ENCODE assay signal across 9 cellular contexts in the genomic region with DNA sequence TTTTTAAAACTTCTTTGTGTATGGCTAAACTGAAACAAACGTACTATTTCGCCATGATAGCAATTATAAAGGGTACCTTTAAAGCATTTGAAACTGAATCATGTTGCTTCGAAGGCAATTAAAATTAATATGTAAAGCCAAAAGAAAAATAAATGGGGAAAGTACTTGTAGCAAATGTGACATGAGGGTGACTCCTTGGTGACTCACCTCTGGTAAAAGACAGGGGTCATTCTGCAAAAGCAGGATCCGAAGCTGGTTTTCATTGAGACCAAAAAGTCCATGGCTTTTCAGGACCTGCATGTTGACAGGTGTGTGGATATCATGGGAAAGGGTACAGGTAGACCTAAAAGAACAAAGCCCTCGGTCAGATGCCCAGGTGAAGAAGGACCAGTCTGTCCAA. TPM values are rescaled to one million over a fixed set of nuclear protein-coding genes. Genes with fewer than 3 reads are reported as not detected.
DNase-seq lines count a peak whose midpoint lies in the region; ATAC-seq and TF ChIP-seq lines count a peak whose summit lies in the region.
"Had no signal": no experiment of that assay in that cellular context is flagged by ENCODE, and none has a peak within 500 bp of the region (broad histone marks: within the 10 kb centered on the region; RNA-seq: fewer than 3 reads in every experiment).

No MANE protein-coding gene starts in this region.

- no peak for TF ChIP-seq CTCF in testis (IDR thresholded peaks at IDR 0.05)

- intact Hi-C loops in activated CD4-positive, alpha-beta T cell treated with anti-CD3 and anti-CD28 coated beads for 36 hours (cut with DNase I, micrococcal nuclease), result no loop called here
- intact Hi-C loops in testis (cut with DNase I; ENCODE audit: low total_unique reads), result no loop called here

- H3K36me3 Mint-ChIP-seq in activated CD4-positive, alpha-beta T cell treated with anti-CD3 and anti-CD28 coated beads for 36 hours (ENCODE audit: low read depth), result peaks cover 36% of the 10 kb centered on the region

- no peaks in the 10 kb centered on the region for H3K27me3 Mint-ChIP-seq in activated CD4-positive, alpha-beta T cell treated with anti-CD3 and anti-CD28 coated beads for 36 hours

- H3K4me3 ChIP-seq in skeletal muscle cell (ENCODE audit: low read depth, low read length), result peak overlapping the region; percentile 84
- peak overlapping the region in 1 of 2 donors; percentile 72 for H3K4me3 ChIP-seq in testis

- H3K9me3 Mint-ChIP-seq in activated CD4-positive, alpha-beta T cell treated with anti-CD3 and anti-CD28 coated beads for 36 hours (ENCODE audit: low read depth), result no peaks in the 10 kb centered on the region

- H3K36me3 ChIP-seq in testis (ENCODE audit: low read depth, missing control alignments), result no peaks in the 10 kb centered on the region

- no peaks in the 10 kb centered on the region for H3K27me3 ChIP-seq in testis

- no peak overlapping the region for H3K27ac ChIP-seq in testis

- POLR2A ChIA-PET in activated CD4-positive, alpha-beta T cell treated with anti-CD3 and anti-CD28 coated beads for 36 hours (lab: Charles Lee), result no interaction called here

- CTCF ChIA-PET in activated CD4-positive, alpha-beta T cell treated with anti-CD3 and anti-CD28 coated beads for 36 hours (lab: Charles Lee), result interaction anchor here (1.2 kb wide), 1 partner anchor 41 kb away, joined by 4 read pairs; no protein-coding TSS in a partner anchor

- peak overlapping the region; percentile 82 for H3K4me3 Mint-ChIP-seq in activated CD4-positive, alpha-beta T cell treated with anti-CD3 and anti-CD28 coated beads for 36 hours

- 62 to 67% methylated on average over 5 of the region's 5 CpGs for WGBS in testis, 2 donors

- H3K9me3 ChIP-seq in testis, result no peaks in the 10 kb centered on the region

- H3K27ac Mint-ChIP-seq in activated CD4-positive, alpha-beta T cell treated with anti-CD3 and anti-CD28 coated beads for 36 hours, result no peak overlapping the region

- peaks cover 22% of the 10 kb centered on the region for H3K4me1 Mint-ChIP-seq in activated CD4-positive, alpha-beta T cell treated with anti-CD3 and anti-CD28 coated beads for 36 hours

- no peak for TF ChIP-seq POLR2A in testis (IDR thresholded peaks at IDR 0.05)

- ATAC-seq in activated CD4-positive, alpha-beta T cell treated with anti-CD3 and anti-CD28 coated beads for 36 hours, result no peak

- H3K4me1 ChIP-seq in testis, result peaks cover 8% of the 10 kb centered on the region

- DNase-seq in activated CD4-positive, alpha-beta T cell treated with anti-CD3 and anti-CD28 coated beads for 36 hours, result no peak
- DNase-seq in activated CD4-positive, alpha-beta T cell treated with anti-CD3 and anti-CD28 coated beads, Interleukin-2, amount 50 U/mL, for 1 hour, result no peak
- DNase-seq in RPMI7951 (ENCODE audit: low read depth) (peak; percentile 28), dermis blood vessel endothelial cell (peak; percentile 22), skeletal muscle cell (ENCODE audit: low read depth) (no peak), NCI-H526 treated with DMSO at 0.1 percent for 48 hours (lab: John Stamatoyannopoulos, UW) (no peak), testis (no peak)
- DNase-seq in stimulated activated CD4-positive, alpha-beta T cell treated with anti-CD3 and anti-CD28 coated beads, Interleukin-12 subunit alpha, Interleukin-12 subunit beta, amount 100 ng/mL, for 4 hours, result no peak
- DNase-seq: NCI-H524 treated with DMSO at 0.1 percent for 48 hours had no signal

RNA-seq across cellular contexts. Expression of gene ZC3HAV1L, which starts 1.5 kb away (rescaled TPM):
- 10 to 100 TPM; 19.8 to 23.2 TPM for total RNA-seq in activated CD4-positive, alpha-beta T cell treated with anti-CD3 and anti-CD28 coated beads for 36 hours
- 11.4 and 15.8 TPM in 2 replicates for total RNA-seq in RPMI7951 (2014; rRNA removed; shearing (Covaris generic))
- total RNA-seq in dermis blood vessel endothelial cell (16.4 and 20.8 TPM in 2 replicates), testis (10 to 100 TPM; 22.4 to 22.6 TPM)
- 2.5 TPM for polyA plus RNA-seq in testis (ENCODE audit: insufficient read depth, low read depth, low replicate concordance)

RNA-seq across cellular contexts. Expression of gene KIAA1549, which starts 53.1 kb away (rescaled TPM):
- total RNA-seq in activated CD4-positive, alpha-beta T cell treated with anti-CD3 and anti-CD28 coated beads for 36 hours, result under 1 TPM; 0.46 to 0.53 TPM
- 4.1 and 6.4 TPM in 2 replicates for total RNA-seq in RPMI7951 (2014; rRNA removed; shearing (Covaris generic))
- total RNA-seq in dermis blood vessel endothelial cell (2.6 and 3.3 TPM in 2 replicates), testis (1 to 10 TPM; 7.4 to 8.0 TPM)
- 4.4 TPM for polyA plus RNA-seq in testis (ENCODE audit: insufficient read depth, low read depth, low replicate concordance)

Comparison
In these comparisons a context has a peak if more than half of its experiments do, and no peak if none do; other contexts are left out.
1. DNase-seq: peak in RPMI7951 (single experiment) and dermis blood vessel endothelial cell (single experiment); none in activated CD4-positive, alpha-beta T cell treated with anti-CD3 and anti-CD28 coated beads for 36 hours (single experiment), activated CD4-positive, alpha-beta T cell treated with anti-CD3 and anti-CD28 coated beads, Interleukin-2, amount 50 U/mL, for 1 hour (single experiment), skeletal muscle cell (single experiment), stimulated activated CD4-positive, alpha-beta T cell treated with anti-CD3 and anti-CD28 coated beads, Interleukin-12 subunit alpha, Interleukin-12 subunit beta, amount 100 ng/mL, for 4 hours (single experiment), NCI-H526 treated with DMSO at 0.1 percent for 48 hours (single experiment) and testis (single experiment).